Comparison of ENCODE assay signal across 1 cellular context in genomic region chrX:66680451-66680850, GRCh38.
TF ChIP-seq lines count a peak whose summit lies in the region.

No MANE protein-coding gene starts in this region.

TF ChIP-seq in A549, 52 proteins besides CTCF, POLR2A, EP300 and RAD21 (continued from another document):
- TF ChIP-seq PBX3 (IDR thresholded peaks at IDR 0.05), result no peak
- TF ChIP-seq MYC (IDR thresholded peaks at IDR 0.05; ENCODE audit: borderline replicate concordance, low read length), result no peak
